12 cellular contexts compared by ENCODE assay signal in the genomic region with DNA sequence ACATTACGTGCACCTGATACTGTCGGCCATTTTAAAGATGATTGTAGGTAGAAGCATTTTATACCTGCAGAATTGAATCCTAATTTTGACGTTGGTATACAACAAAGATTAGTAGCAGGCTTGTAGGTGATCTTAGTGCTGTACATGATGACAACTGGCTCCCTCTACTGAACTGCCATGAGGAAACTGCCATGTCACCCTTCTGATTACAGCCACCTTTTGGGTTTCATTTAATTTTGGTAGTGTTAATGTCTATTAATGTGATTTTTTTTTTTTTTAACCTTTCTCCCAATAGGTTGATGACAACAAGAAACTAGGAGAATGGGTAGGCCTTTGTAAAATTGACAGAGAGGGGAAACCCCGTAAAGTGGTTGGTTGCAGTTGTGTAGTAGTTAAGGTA. TPM values are rescaled to one million over a fixed set of nuclear protein-coding genes. Genes with fewer than 3 reads are reported as not detected.
DNase-seq lines count a peak whose midpoint lies in the region; ATAC-seq, FAIRE-seq and TF ChIP-seq lines count a peak whose summit lies in the region.
"Had no signal": no experiment of that assay in that cellular context is flagged by ENCODE, and none has a peak within 500 bp of the region (broad histone marks: within the 10 kb centered on the region; RNA-seq: fewer than 3 reads in every experiment).

No MANE protein-coding gene starts in this region.

- H3K4me3 ChIP-seq in AG04450 (ENCODE audit: low read depth, low read length) (peak overlapping the region; percentile 93), tibial nerve (no peak overlapping the region)

- H2AFZ ChIP-seq in H9 (ENCODE audit: low read length): no peak overlapping the region
- H2AFZ ChIP-seq: parathyroid adenoma had no signal

- FAIRE-seq in frontal cortex (lab: Jason Lieb, UNC): no peak

- peak overlapping the region in 2 of 3 experiments; percentile 97 to 99; a peak in 4 of 7 replicates for H3K27ac Mint-ChIP-seq in H9
- H3K27ac Mint-ChIP-seq in activated CD8-positive, alpha-beta T cell treated with anti-CD3 and anti-CD28 coated beads for 36 hours: peak overlapping the region; percentile 99
- H3K27ac Mint-ChIP-seq in immature natural killer cell: peak overlapping the region in 5 of 6 donors; percentile 38 to 98 (median 54)

- H2BK12ac ChIP-seq in H9 (ENCODE audit: insufficient read length, low read depth, low read length): no peak overlapping the region

- no peak overlapping the region for H3T11ph ChIP-seq in H9 (ENCODE audit: low read length)

- intact Hi-C loops in activated CD8-positive, alpha-beta T cell treated with anti-CD3 and anti-CD28 coated beads for 36 hours (cut with micrococcal nuclease): no loop called here

- ATAC-seq in activated CD8-positive, alpha-beta T cell treated with anti-CD3 and anti-CD28 coated beads for 36 hours: no peak
- ATAC-seq in HG03457 (IDR thresholded peaks at IDR 0.05; ENCODE audit: unreplicated experiment) (no peak), GM21390 (IDR thresholded peaks at IDR 0.05; ENCODE audit: unreplicated experiment) (no peak)
- ATAC-seq: esophagus mucosa had no signal

- TF ChIP-seq POLR2A in tibial nerve (IDR thresholded peaks at IDR 0.05): no peak

- peaks cover 3% of the 10 kb centered on the region; the same call in 1 of the 2 replicates for H3K27me3 Mint-ChIP-seq in H9 (ENCODE audit: low read depth)
- H3K27me3 Mint-ChIP-seq in activated CD8-positive, alpha-beta T cell treated with anti-CD3 and anti-CD28 coated beads for 36 hours: no peaks in the 10 kb centered on the region
- peaks cover 12 to 24% (median 17%) of the 10 kb centered on the region in 3 donors for H3K27me3 Mint-ChIP-seq in immature natural killer cell (ENCODE audit: low read depth in 3 of 3)

- H3K4me2 ChIP-seq in H9 (ENCODE audit: insufficient read depth, insufficient read length, low read length): peak overlapping the region; percentile 98

- POLR2A ChIA-PET in AG04450 (lab: Yijun Ruan, JAX): interaction anchor here (0.7 kb wide), 1 partner anchor 729 kb away, joined by 4 read pairs; no protein-coding TSS in a partner anchor
- POLR2A ChIA-PET in activated CD8-positive, alpha-beta T cell treated with anti-CD3 and anti-CD28 coated beads for 36 hours (lab: Charles Lee): interaction anchor here (1.1 to 3.8 kb wide), 8 partner anchors 8 to 1136 kb away, joined by 3 to 52 read pairs (median 7); partner anchors contain the start of genes SLC18B1 and TBPL1

- H3K4me3 Mint-ChIP-seq in H9 (peak overlapping the region; percentile 98 to 99), immature natural killer cell (peak overlapping the region; percentile 96 to 99 (median 98))
- H3K4me3 Mint-ChIP-seq in activated CD8-positive, alpha-beta T cell treated with anti-CD3 and anti-CD28 coated beads for 36 hours: peak overlapping the region; percentile 98

- no peak overlapping the region for H3K4ac ChIP-seq in H9 (ENCODE audit: low read depth, low read length)

- peaks cover 0 to 54% (median 4%) of the 10 kb centered on the region in 3 donors for H3K36me3 ChIP-seq in tibial nerve

- H4K5ac ChIP-seq in H9 (ENCODE audit: insufficient read length, low read depth, low read length): no peak overlapping the region

- peaks cover 9% of the 10 kb centered on the region for H3K23me2 ChIP-seq in H9 (ENCODE audit: insufficient read length, low read depth, low read length, poor library complexity, severe bottlenecking)

- H3K4me1 ChIP-seq in H9 (ENCODE audit: insufficient read depth, low read length) (no peaks in the 10 kb centered on the region), tibial nerve (peaks cover 0 to 44% (median 10%) of the 10 kb centered on the region in 4 donors)

- peak overlapping the region; percentile 100 for H3K9ac ChIP-seq in H9 (ENCODE audit: extremely low read depth, insufficient read length, low read length)
- H3K9ac ChIP-seq: parathyroid adenoma had no signal

- H3K56ac ChIP-seq in H9 (ENCODE audit: insufficient read length, low read depth, low read length): no peak overlapping the region

- CTCF ChIA-PET in AG04450 (lab: Charles Lee): interaction anchor here (1.3 to 1.5 kb wide), 2 partner anchors 147 to 286 kb away, joined by 4 to 7 read pairs; no protein-coding TSS in a partner anchor
- CTCF ChIA-PET in activated CD8-positive, alpha-beta T cell treated with anti-CD3 and anti-CD28 coated beads for 36 hours (lab: Charles Lee): interaction anchor here (0.7 to 1.2 kb wide), 2 partner anchors 18 to 146 kb away, joined by 3 read pairs; partner anchors contain the start of gene SLC18B1

- no peak overlapping the region for H3K14ac ChIP-seq in H9 (ENCODE audit: insufficient read depth, low read length)

- no peak overlapping the region for H2BK120ac ChIP-seq in H9 (ENCODE audit: low read depth, low read length, poor library complexity, severe bottlenecking)

- no peak overlapping the region for H2BK15ac ChIP-seq in H9 (ENCODE audit: low read depth, low read length)

- H3K27ac ChIP-seq in AG04450 (ENCODE audit: low read depth, low read length) (no peak overlapping the region), H9 (ENCODE audit: insufficient read length, low read depth, low read length) (peak overlapping the region; percentile 59), tibial nerve (no peak overlapping the region)

- H3K9me3 ChIP-seq in AG04450 (ENCODE audit: control insufficient read depth, insufficient read depth, low read length) (no peaks in the 10 kb centered on the region), H9 (ENCODE audit: control insufficient read depth, low read depth, low read length) (no peaks in the 10 kb centered on the region), tibial nerve (no peaks in the 10 kb centered on the region)

- no peak for TF ChIP-seq CTCF in AG04450 (IDR thresholded peaks at IDR 0.05; ENCODE audit: low read depth, low read length)
- no peak for TF ChIP-seq CTCF in H9 (conservative IDR thresholded peaks at IDR 0.05)
- no peak for TF ChIP-seq CTCF in activated CD8-positive, alpha-beta T cell treated with anti-CD3 and anti-CD28 coated beads for 36 hours (IDR thresholded peaks at IDR 0.05)
- TF ChIP-seq CTCF in tibial nerve (IDR thresholded peaks at IDR 0.05): no peak

- H3K4me1 Mint-ChIP-seq in H9 (peaks cover 42 to 48% of the 10 kb centered on the region in 2 experiments), immature natural killer cell (peaks cover 49 to 68% of the 10 kb centered on the region in 2 donors)
- H3K4me1 Mint-ChIP-seq in activated CD8-positive, alpha-beta T cell treated with anti-CD3 and anti-CD28 coated beads for 36 hours (ENCODE audit: low read depth): peaks cover 42% of the 10 kb centered on the region

- H3K9me3 Mint-ChIP-seq in H9 (peaks cover 0 to 3% of the 10 kb centered on the region in 2 experiments; a peak in 2 of 5 replicates), immature natural killer cell (no peaks in the 10 kb centered on the region)
- H3K9me3 Mint-ChIP-seq in activated CD8-positive, alpha-beta T cell treated with anti-CD3 and anti-CD28 coated beads for 36 hours: no peaks in the 10 kb centered on the region

- H2BK20ac ChIP-seq in H9 (ENCODE audit: low read depth, low read length, poor library complexity, severe bottlenecking): no peak overlapping the region

- no CpG with 5 or more reads among the region's 4 CpGs for WGBS in H9 (ENCODE audit: extremely low coverage, insufficient read length, low lambda C conversion rate)
- 80% methylated on average over 4 of the region's 4 CpGs for WGBS in tibial nerve, 2 donors

- no peak for TF ChIP-seq EP300 in tibial nerve (IDR thresholded peaks at IDR 0.05)

- no peak overlapping the region for H4K91ac ChIP-seq in H9 (ENCODE audit: insufficient read length, low read depth, low read length)

- H3K27me3 ChIP-seq in AG04450 (ENCODE audit: control insufficient read depth, insufficient read depth, low read length) (no peaks in the 10 kb centered on the region), H9 (ENCODE audit: insufficient read depth, low read length) (no peaks in the 10 kb centered on the region), tibial nerve (no peaks in the 10 kb centered on the region)

- no peak overlapping the region for H3K18ac ChIP-seq in H9 (ENCODE audit: insufficient read length, low read depth, low read length)

- DNase-seq in AG04450 (ENCODE audit: low read depth, low spot score) (no peak), H9 (no peak), immature natural killer cell (no peak), tibial nerve (ENCODE audit: low spot score in 2 of 2) (no peak), frontal cortex (ENCODE audit: low spot score in 2 of 2) (no peak)
- no peak for DNase-seq in activated CD8-positive, alpha-beta T cell treated with anti-CD3 and anti-CD28 coated beads for 36 hours
- DNase-seq: activated CD4-positive, alpha-beta T cell treated with anti-CD3 and anti-CD28 coated beads for 48 hours; NCI-H187 treated with DMSO at 0.1 percent for 48 hours had no signal

- H3K36me3 Mint-ChIP-seq in H9 (ENCODE audit: insufficient read depth in 1 of 3, low read depth in 3 of 3) (peaks cover 42 to 56% (median 53%) of the 10 kb centered on the region in 3 experiments), immature natural killer cell (peaks cover 5 to 21% (median 17%) of the 10 kb centered on the region in 3 donors)
- H3K36me3 Mint-ChIP-seq in activated CD8-positive, alpha-beta T cell treated with anti-CD3 and anti-CD28 coated beads for 36 hours (ENCODE audit: low read depth): peaks cover 55% of the 10 kb centered on the region

- H3K23ac ChIP-seq in H9 (ENCODE audit: insufficient read length, low read depth, low read length): no peak overlapping the region

- no peaks in the 10 kb centered on the region for H3K79me1 ChIP-seq in H9 (ENCODE audit: insufficient read depth, low read depth, low read length, poor library complexity, severe bottlenecking)

- peaks cover 14% of the 10 kb centered on the region for H3K79me2 ChIP-seq in H9 (ENCODE audit: insufficient read depth, low read length)

- H2AK5ac ChIP-seq in H9 (ENCODE audit: insufficient read length, low read length): no peak overlapping the region

- H4K20me1 ChIP-seq in H9 (ENCODE audit: control insufficient read depth, insufficient read depth, insufficient read length): peaks cover 2% of the 10 kb centered on the region

- no peak overlapping the region for H2BK5ac ChIP-seq in H9 (ENCODE audit: insufficient read length, low read length)

- no peak overlapping the region for H4K8ac ChIP-seq in H9 (replicated peaks; ENCODE audit: insufficient read length, low read depth, low read length)

RNA-seq across cellular contexts. Expression of gene RPS12, which starts 2.3 kb away (rescaled TPM):
- polyA plus RNA-seq in AG04450 (2011; rRNA removed) (3,443 and 3,588 TPM in 2 replicates), immature natural killer cell (1,000 to 10,000 TPM in 1 of 3 donors, 100 to 1,000 TPM in 2; 551 to 1,120 (median 856) TPM)
- 1,413 and 1,698 TPM in 2 replicates for polyA minus RNA-seq in AG04450 (2011; rRNA and poly(A)+ RNA removed)
- total RNA-seq in H9 (2021) (1,381 and 1,382 TPM in 2 replicates), tibial nerve (1,000 to 10,000 TPM in 3 of 4 donors, 100 to 1,000 TPM in 1; 884 to 1,671 (median 1,500) TPM), frontal cortex (686 TPM)
- total RNA-seq in activated CD8-positive, alpha-beta T cell treated with anti-CD3 and anti-CD28 coated beads for 36 hours: 1,000 to 10,000 TPM; 2,058 to 2,107 TPM

RNA-seq across cellular contexts. Expression of gene SLC18B1, which starts 18.2 kb away (rescaled TPM):
- polyA plus RNA-seq in AG04450 (2011; rRNA removed): 7.5 and 10.2 TPM in 2 replicates
- polyA minus RNA-seq in AG04450 (2011; rRNA and poly(A)+ RNA removed): 3.0 and 5.0 TPM in 2 replicates
- 18.1 and 19.8 TPM in 2 replicates for total RNA-seq in H9 (2021)
- total RNA-seq in activated CD8-positive, alpha-beta T cell treated with anti-CD3 and anti-CD28 coated beads for 36 hours: 1 to 10 TPM; 7.0 to 8.5 TPM
- 1 to 10 TPM; 4.1 to 6.0 (median 4.7) TPM for polyA plus RNA-seq in immature natural killer cell
- 10 to 100 TPM in 1 of 4 donors, 1 to 10 TPM in 3; 3.9 to 12.3 (median 6.6) TPM for total RNA-seq in tibial nerve
- 17.5 TPM for total RNA-seq in frontal cortex

RNA-seq across cellular contexts. Expression of gene VNN2, which starts 59.0 kb away (rescaled TPM):
- not detected in 2 replicates for polyA plus RNA-seq in AG04450 (2011; rRNA removed)
- polyA minus RNA-seq in AG04450 (2011; rRNA and poly(A)+ RNA removed): not detected in 2 replicates
- not detected in 2 replicates for total RNA-seq in H9 (2021)
- total RNA-seq in activated CD8-positive, alpha-beta T cell treated with anti-CD3 and anti-CD28 coated beads for 36 hours: 10 to 100 TPM; 10.5 to 11.7 TPM
- polyA plus RNA-seq in immature natural killer cell: 10 to 100 TPM; 46.8 to 63.6 (median 46.9) TPM
- total RNA-seq in tibial nerve: 1 to 10 TPM in 3 of 4 donors, under 1 TPM in 1; 0.44 to 4.9 (median 2.0) TPM
- total RNA-seq in frontal cortex: 2.4 TPM
